21 cellular contexts compared by ENCODE assay signal in genomic region chr10:42482411-42482810, GRCh38.
"Had no signal": no experiment of that assay in that cellular context is flagged by ENCODE, and none has a peak within 500 bp of the region (broad histone marks: within the 10 kb centered on the region; RNA-seq: fewer than 3 reads in every experiment).

No MANE protein-coding gene starts in this region.

- H3K4me3 ChIP-seq: gastroesophageal sphincter, heart right ventricle, left ventricle myocardium inferior, mucosa of descending colon, skin epidermis, transverse colon had no signal

- H3K4me1 ChIP-seq: gastroesophageal sphincter, heart right ventricle, left ventricle myocardium inferior, parathyroid adenoma, transverse colon had no signal

- DNase-seq: activated CD4-positive, alpha-beta T cell treated with anti-CD3 and anti-CD28 coated beads, Interleukin-2, amount 50 U/mL, for 1 hour; activated naive CD8-positive, alpha-beta T cell treated with anti-CD3 and anti-CD28 coated beads, Interleukin-2, amount 10 ng/mL, durations not matched to agents 7 days and 5 days; anterior cingulate cortex; cerebellar nuclear complex; dermis blood vessel endothelial cell; effector memory CD8-positive, alpha-beta T cell; heart right ventricle; left ventricle myocardium inferior; mucosa of descending colon; natural killer cell; stimulated activated CD4-positive, alpha-beta T cell treated with anti-CD3 and anti-CD28 coated beads, Interleukin-4, amount 100 ng/mL, for 24 hours; stimulated activated naive CD4-positive, alpha-beta T cell treated with Interleukin-2 at 50 U/mL for 16 hours; T-helper 9 cell; transverse colon had no signal

- H3K36me3 ChIP-seq: gastroesophageal sphincter, heart right ventricle, left ventricle myocardium inferior, neutrophil, transverse colon had no signal

- H3K36me3 Mint-ChIP-seq: activated naive CD8-positive, alpha-beta T cell treated with anti-CD3 and anti-CD28 coated beads, Interleukin-2, amount 10 ng/mL, durations not matched to agents 7 days and 5 days; memory B cell had no signal

- H3K4me3 Mint-ChIP-seq: activated naive CD8-positive, alpha-beta T cell treated with anti-CD3 and anti-CD28 coated beads, Interleukin-2, amount 10 ng/mL, durations not matched to agents 7 days and 5 days; activated T-helper 1 cell treated with anti-CD3 and anti-CD28 coated beads, Interleukin-12 subunit alpha, Interleukin-12 subunit beta, Interleukin-2, Interleukin-4 antibody, amounts not matched to agents 30 ng/mL and 10 ng/mL and 1 ng/mL, durations not matched to agents 14 hours and 24 hours and 36 hours; effector memory CD8-positive, alpha-beta T cell; memory B cell; natural killer cell had no signal

- H3K27ac ChIP-seq: gastroesophageal sphincter, heart right ventricle, left ventricle myocardium inferior, neutrophil, parathyroid adenoma, skin epidermis, transverse colon had no signal

- FAIRE-seq: keratinocyte had no signal

- H3K9me3 ChIP-seq: neutrophil, transverse colon had no signal

- ATAC-seq: effector memory CD8-positive, alpha-beta T cell; gastroesophageal sphincter; heart right ventricle; mucosa of descending colon; natural killer cell had no signal

- H3K27me3 ChIP-seq: neutrophil, transverse colon had no signal

- H3K4me1 Mint-ChIP-seq: activated naive CD8-positive, alpha-beta T cell treated with anti-CD3 and anti-CD28 coated beads, Interleukin-2, amount 10 ng/mL, durations not matched to agents 7 days and 5 days; memory B cell; natural killer cell had no signal

- H3K27ac Mint-ChIP-seq: activated naive CD8-positive, alpha-beta T cell treated with anti-CD3 and anti-CD28 coated beads, Interleukin-2, amount 10 ng/mL, durations not matched to agents 7 days and 5 days; activated T-helper 1 cell treated with anti-CD3 and anti-CD28 coated beads, Interleukin-12 subunit alpha, Interleukin-12 subunit beta, Interleukin-2, Interleukin-4 antibody, amounts not matched to agents 30 ng/mL and 10 ng/mL and 1 ng/mL, durations not matched to agents 14 hours and 24 hours and 36 hours; effector memory CD8-positive, alpha-beta T cell; memory B cell; natural killer cell had no signal
